ENCODE assay signal across 8 cellular contexts in genomic region chr6:129710722-129711631, GRCh38. TPM values are rescaled to one million over a fixed set of nuclear protein-coding genes. Genes with fewer than 3 reads are reported as not detected.
DNase-seq lines count a peak whose midpoint lies in the region; TF ChIP-seq lines count a peak whose summit lies in the region.

No MANE protein-coding gene starts in this region.

- TF ChIP-seq CTCF in epithelial cell of proximal tubule (conservative IDR thresholded peaks at IDR 0.05; ENCODE audit: low read depth, low read length): no peak
- TF ChIP-seq CTCF in thyroid gland (IDR thresholded peaks at IDR 0.05): no peak

- H3K9ac ChIP-seq in SK-N-MC (ENCODE audit: insufficient read length) (no peak overlapping the region), rectal smooth muscle tissue (ENCODE audit: low read length) (no peak overlapping the region)

- no peaks in the 10 kb centered on the region for H3K9me3 ChIP-seq in SK-N-MC (ENCODE audit: low read depth, low read length)
- H3K9me3 ChIP-seq in thyroid gland: no peaks in the 10 kb centered on the region

- H3K36me3 ChIP-seq in SK-N-MC (ENCODE audit: insufficient read depth, low read length) (no peaks in the 10 kb centered on the region), rectal smooth muscle tissue (ENCODE audit: control insufficient read depth, insufficient read depth, low read length) (no peaks in the 10 kb centered on the region), thyroid gland (no peaks in the 10 kb centered on the region)

- DNase-seq in SK-N-MC (ENCODE audit: low read depth, low spot score) (no peak), epithelial cell of proximal tubule (ENCODE audit: low read depth) (no peak), 8988T (no peak), NCI-H2227 treated with DMSO at 0.1 percent for 48 hours (lab: John Stamatoyannopoulos, UW) (no peak), thyroid gland (no peak), OCI-M2 (lab: John Stamatoyannopoulos, UW; ENCODE audit: unreplicated experiment) (no peak)

- H3K4me3 ChIP-seq in GM08714 (ENCODE audit: low read length) (peak overlapping the region; percentile 89), SK-N-MC (peak overlapping the region; percentile 86), epithelial cell of proximal tubule (ENCODE audit: low read depth, low read length) (peak overlapping the region; percentile 77), rectal smooth muscle tissue (ENCODE audit: low read length) (peak overlapping the region; percentile 71), thyroid gland (replicated peaks in 1 of 3) (peak overlapping the region in 1 of 3 donors; percentile 44)

- intact Hi-C loops in thyroid gland (cut with DNase I): no loop called here

- TF ChIP-seq POLR2A in thyroid gland (IDR thresholded peaks at IDR 0.05): no peak

- WGBS in thyroid gland, 2 donors: 53 to 54% methylated on average over 8 of the region's 8 CpGs

- no peaks in the 10 kb centered on the region for H3K27me3 ChIP-seq in rectal smooth muscle tissue (ENCODE audit: control insufficient read depth, insufficient read depth, low read length)
- no peaks in the 10 kb centered on the region for H3K27me3 ChIP-seq in thyroid gland

- H3K27ac ChIP-seq in SK-N-MC (0 out of 2 replicates have a peak overlapping the region, but pooled peaks have one; percentile 76), rectal smooth muscle tissue (ENCODE audit: low read depth, low read length) (no peak overlapping the region), thyroid gland (peak overlapping the region in 1 of 3 donors; percentile 83)

- H3K4me1 ChIP-seq in rectal smooth muscle tissue (ENCODE audit: control insufficient read depth, insufficient read depth, low read length): no peaks in the 10 kb centered on the region
- H3K4me1 ChIP-seq in thyroid gland: peaks cover 13 to 24% of the 10 kb centered on the region in 2 donors

RNA-seq across cellular contexts. Expression of gene ARHGAP18, which starts 1.0 kb away (rescaled TPM):
- total RNA-seq in epithelial cell of proximal tubule (24.5 and 26.9 TPM in 2 replicates), thyroid gland (10 to 100 TPM; 26.5 to 31.6 (median 28.3) TPM)
